ENCODE assay signal across 14 cellular contexts in the genomic region with DNA sequence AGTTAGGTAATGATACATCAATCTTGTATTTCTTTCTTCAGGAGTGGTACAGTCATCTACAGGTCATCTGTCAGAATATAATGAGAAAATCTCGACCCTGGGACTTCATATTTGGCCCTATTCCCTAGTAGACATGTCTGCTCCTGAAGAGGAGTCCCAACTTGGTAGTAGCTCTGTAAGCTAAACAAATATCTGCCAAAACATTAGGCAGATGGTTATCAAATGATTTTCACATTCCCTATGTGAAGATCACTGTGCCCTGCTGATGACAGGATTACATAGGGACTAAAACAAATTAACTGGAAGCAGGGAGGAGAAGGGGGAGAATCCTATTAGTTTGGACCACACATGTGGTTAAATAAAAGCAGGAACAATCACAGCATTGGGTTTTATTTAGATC.
"Had no signal": no experiment of that assay in that cellular context is flagged by ENCODE, and none has a peak within 500 bp of the region (broad histone marks: within the 10 kb centered on the region; RNA-seq: fewer than 3 reads in every experiment).

No MANE protein-coding gene starts in this region.

- H3K4me3 ChIP-seq: body of pancreas, neural progenitor cell, pancreas, thoracic aorta had no signal

- ATAC-seq: activated CD8-positive, alpha-beta memory T cell treated with anti-CD3 and anti-CD28 coated beads, Interleukin-2, amount 10 ng/mL, durations not matched to agents 7 days and 5 days; activated naive CD4-positive, alpha-beta T cell treated with anti-CD3 and anti-CD28 coated beads, Interleukin-2, amount 50 U/mL, for 72 hours; activated T-cell treated with anti-CD3 and anti-CD28 coated beads, Interleukin-2, amount 50 U/mL, for 4 hours; body of pancreas; pancreas had no signal

- DNase-seq: activated CD4-positive, alpha-beta T cell treated with anti-CD3 and anti-CD28 coated beads, Interleukin-2, amount 50 U/mL, for 4 hours; activated CD8-positive, alpha-beta memory T cell treated with anti-CD3 and anti-CD28 coated beads, Interleukin-2, amount 10 ng/mL, durations not matched to agents 7 days and 5 days; activated effector memory CD4-positive, alpha-beta T cell treated with anti-CD3 and anti-CD28 coated beads, Interleukin-2, amount 50 U/mL, for 16 hours; activated T-cell treated with anti-CD3 and anti-CD28 coated beads, Interleukin-2, amount 50 U/mL, for 4 hours; amniotic stem cell; body of pancreas; effector memory CD4-positive, alpha-beta T cell; erythroblast; midbrain; pancreas; stimulated activated CD4-positive, alpha-beta T cell treated with anti-CD3 and anti-CD28 coated beads, Interleukin-4, amount 100 ng/mL, for 24 hours had no signal
